ENCODE assay signal across 32 cellular contexts in the genomic region with DNA sequence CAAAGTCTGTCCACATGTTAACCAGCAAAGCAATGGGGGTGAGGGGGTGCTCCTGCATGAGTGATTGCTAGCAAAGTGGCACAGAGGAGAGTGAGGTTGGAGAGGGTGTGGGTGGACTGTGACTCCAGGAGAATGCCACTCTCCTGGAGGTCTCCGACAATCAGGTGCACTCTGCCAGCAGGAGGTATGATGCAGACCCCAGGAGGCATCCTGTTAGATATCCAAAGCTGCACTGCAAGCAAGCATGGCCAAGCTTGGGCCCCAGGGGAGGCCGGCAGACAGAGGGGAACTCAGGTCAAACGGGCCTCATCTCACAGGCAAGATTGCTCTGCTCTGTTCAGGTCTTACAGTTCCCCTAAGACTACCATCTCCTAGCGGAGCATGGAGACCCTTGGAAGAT.
"Had no signal": no experiment of that assay in that cellular context is flagged by ENCODE, and none has a peak within 500 bp of the region (broad histone marks: within the 10 kb centered on the region; RNA-seq: fewer than 3 reads in every experiment).

No MANE protein-coding gene starts in this region.

- H3K27me3 ChIP-seq: ascending aorta, breast epithelium, cardiac muscle cell, esophagus muscularis mucosa, foreskin keratinocyte, gastrocnemius medialis had no signal

- H3K27ac ChIP-seq: ascending aorta, breast epithelium, cardiac muscle cell, coronary artery, dorsolateral prefrontal cortex, esophagus muscularis mucosa, foreskin keratinocyte, gastrocnemius medialis, VCaP had no signal

- DNase-seq: activated CD4-positive, alpha-beta memory T cell treated with anti-CD3 and anti-CD28 coated beads for 36 hours; activated CD4-positive, alpha-beta T cell treated with anti-CD3 and anti-CD28 coated beads for 1 hour; activated CD4-positive, alpha-beta T cell treated with anti-CD3 and anti-CD28 coated beads for 4 hours; activated CD8-positive, alpha-beta memory T cell treated with anti-CD3 and anti-CD28 coated beads, Interleukin-2, amount 10 ng/mL, durations not matched to agents 7 days and 5 days; activated CD8-positive, alpha-beta memory T cell treated with anti-CD3 and anti-CD28 coated beads, Interleukin-2, amount 50 U/mL, for 4 hours; activated CD8-positive, alpha-beta T cell treated with anti-CD3 and anti-CD28 coated beads, Interleukin-2, amount 10 ng/mL, durations not matched to agents 7 days and 5 days; activated effector memory CD4-positive, alpha-beta T cell treated with anti-CD3 and anti-CD28 coated beads, Interleukin-2, amount 50 U/mL, for 16 hours; activated naive CD4-positive, alpha-beta T cell treated with anti-CD3 and anti-CD28 coated beads for 36 hours; activated naive CD8-positive, alpha-beta T cell treated with anti-CD3 and anti-CD28 coated beads, Interleukin-2, amount 10 ng/mL, durations not matched to agents 7 days and 5 days; activated T-cell treated with anti-CD3 and anti-CD28 coated beads, Interleukin-2, amount 50 U/mL, for 1 hour; activated T-cell treated with anti-CD3 and anti-CD28 coated beads, Interleukin-2, amount 50 U/mL, for 48 hours; central memory CD4-positive, alpha-beta T cell; cerebellar nuclear complex; dorsolateral prefrontal cortex; effector memory CD4-positive, alpha-beta T cell; endodermal cell; foreskin keratinocyte; gastrocnemius medialis; glutamatergic neuron; T-helper 2 cell had no signal

- ATAC-seq: activated CD8-positive, alpha-beta memory T cell treated with anti-CD3 and anti-CD28 coated beads, Interleukin-2, amount 10 ng/mL, durations not matched to agents 7 days and 5 days; activated CD8-positive, alpha-beta T cell treated with anti-CD3 and anti-CD28 coated beads, Interleukin-2, amount 10 ng/mL, durations not matched to agents 7 days and 5 days; activated naive CD4-positive, alpha-beta T cell treated with anti-CD3 and anti-CD28 coated beads, Interleukin-2, amount 50 U/mL, for 72 hours; foreskin keratinocyte; gastrocnemius medialis; WTC11 had no signal

- H3K4me3 ChIP-seq: ascending aorta, breast epithelium, cardiac muscle cell, coronary artery, dorsolateral prefrontal cortex, esophagus muscularis mucosa, gastrocnemius medialis had no signal

- H3K27ac Mint-ChIP-seq: activated CD4-positive, alpha-beta memory T cell treated with anti-CD3 and anti-CD28 coated beads for 36 hours; activated CD8-positive, alpha-beta memory T cell treated with anti-CD3 and anti-CD28 coated beads, Interleukin-2, amount 10 ng/mL, durations not matched to agents 7 days and 5 days; activated CD8-positive, alpha-beta T cell treated with anti-CD3 and anti-CD28 coated beads, Interleukin-2, amount 10 ng/mL, durations not matched to agents 7 days and 5 days; activated naive CD4-positive, alpha-beta T cell treated with anti-CD3 and anti-CD28 coated beads for 36 hours; activated naive CD4-positive, alpha-beta T cell treated with anti-CD3 and anti-CD28 coated beads, Interleukin-2, amount 50 U/mL, for 72 hours; activated naive CD8-positive, alpha-beta T cell treated with anti-CD3 and anti-CD28 coated beads, Interleukin-2, amount 10 ng/mL, durations not matched to agents 7 days and 5 days; activated T-helper 1 cell treated with anti-CD3 and anti-CD28 coated beads, Interleukin-12 subunit alpha, Interleukin-12 subunit beta, Interleukin-2, Interleukin-4 antibody, amounts not matched to agents 30 ng/mL and 10 ng/mL and 1 ng/mL, durations not matched to agents 14 hours and 24 hours and 36 hours; activated T-helper 2 cell treated with anti-CD3 and anti-CD28 coated beads, Interferon-gamma antibody, Interleukin-2, Interleukin-4, amounts not matched to agents 10 μg/mL and 5 μg/mL and 100 μg/mL, durations not matched to agents 14 hours and 24 hours and 36 hours; brain; dendritic cell treated with granulocyte-macrophage colony-stimulating factor and Interleukin-4, amounts not matched to agents 40 ng/mL and 50 ng/mL, for 4 days; endodermal cell; WTC11 had no signal

- H3K27me3 Mint-ChIP-seq: activated CD4-positive, alpha-beta memory T cell treated with anti-CD3 and anti-CD28 coated beads for 36 hours; activated CD8-positive, alpha-beta memory T cell treated with anti-CD3 and anti-CD28 coated beads, Interleukin-2, amount 10 ng/mL, durations not matched to agents 7 days and 5 days; activated naive CD8-positive, alpha-beta T cell treated with anti-CD3 and anti-CD28 coated beads, Interleukin-2, amount 10 ng/mL, durations not matched to agents 7 days and 5 days; brain; dendritic cell treated with granulocyte-macrophage colony-stimulating factor and Interleukin-4, amounts not matched to agents 40 ng/mL and 50 ng/mL, for 4 days had no signal

- H3K9me3 ChIP-seq: ascending aorta, esophagus muscularis mucosa, gastrocnemius medialis had no signal

- H3K4me1 Mint-ChIP-seq: activated CD8-positive, alpha-beta memory T cell treated with anti-CD3 and anti-CD28 coated beads, Interleukin-2, amount 10 ng/mL, durations not matched to agents 7 days and 5 days; activated naive CD8-positive, alpha-beta T cell treated with anti-CD3 and anti-CD28 coated beads, Interleukin-2, amount 10 ng/mL, durations not matched to agents 7 days and 5 days; brain; endodermal cell; WTC11 had no signal

- H3K4me3 Mint-ChIP-seq: activated CD4-positive, alpha-beta memory T cell treated with anti-CD3 and anti-CD28 coated beads for 36 hours; activated CD8-positive, alpha-beta memory T cell treated with anti-CD3 and anti-CD28 coated beads, Interleukin-2, amount 10 ng/mL, durations not matched to agents 7 days and 5 days; activated CD8-positive, alpha-beta T cell treated with anti-CD3 and anti-CD28 coated beads, Interleukin-2, amount 10 ng/mL, durations not matched to agents 7 days and 5 days; activated naive CD4-positive, alpha-beta T cell treated with anti-CD3 and anti-CD28 coated beads for 36 hours; activated naive CD8-positive, alpha-beta T cell treated with anti-CD3 and anti-CD28 coated beads, Interleukin-2, amount 10 ng/mL, durations not matched to agents 7 days and 5 days; activated T-helper 1 cell treated with anti-CD3 and anti-CD28 coated beads, Interleukin-12 subunit alpha, Interleukin-12 subunit beta, Interleukin-2, Interleukin-4 antibody, amounts not matched to agents 30 ng/mL and 10 ng/mL and 1 ng/mL, durations not matched to agents 14 hours and 24 hours and 36 hours; brain; dendritic cell treated with granulocyte-macrophage colony-stimulating factor and Interleukin-4, amounts not matched to agents 40 ng/mL and 50 ng/mL, for 4 days; endodermal cell; WTC11 had no signal

- H3K4me1 ChIP-seq: ascending aorta, breast epithelium, esophagus muscularis mucosa, foreskin keratinocyte, gastrocnemius medialis had no signal

- H3K36me3 ChIP-seq: ascending aorta, breast epithelium, cardiac muscle cell, esophagus muscularis mucosa, gastrocnemius medialis had no signal

- H3K36me3 Mint-ChIP-seq: activated CD4-positive, alpha-beta memory T cell treated with anti-CD3 and anti-CD28 coated beads for 36 hours; activated CD8-positive, alpha-beta memory T cell treated with anti-CD3 and anti-CD28 coated beads, Interleukin-2, amount 10 ng/mL, durations not matched to agents 7 days and 5 days; activated naive CD8-positive, alpha-beta T cell treated with anti-CD3 and anti-CD28 coated beads, Interleukin-2, amount 10 ng/mL, durations not matched to agents 7 days and 5 days had no signal
